Comparison of ENCODE assay signal across 8 cellular contexts in the genomic region with DNA sequence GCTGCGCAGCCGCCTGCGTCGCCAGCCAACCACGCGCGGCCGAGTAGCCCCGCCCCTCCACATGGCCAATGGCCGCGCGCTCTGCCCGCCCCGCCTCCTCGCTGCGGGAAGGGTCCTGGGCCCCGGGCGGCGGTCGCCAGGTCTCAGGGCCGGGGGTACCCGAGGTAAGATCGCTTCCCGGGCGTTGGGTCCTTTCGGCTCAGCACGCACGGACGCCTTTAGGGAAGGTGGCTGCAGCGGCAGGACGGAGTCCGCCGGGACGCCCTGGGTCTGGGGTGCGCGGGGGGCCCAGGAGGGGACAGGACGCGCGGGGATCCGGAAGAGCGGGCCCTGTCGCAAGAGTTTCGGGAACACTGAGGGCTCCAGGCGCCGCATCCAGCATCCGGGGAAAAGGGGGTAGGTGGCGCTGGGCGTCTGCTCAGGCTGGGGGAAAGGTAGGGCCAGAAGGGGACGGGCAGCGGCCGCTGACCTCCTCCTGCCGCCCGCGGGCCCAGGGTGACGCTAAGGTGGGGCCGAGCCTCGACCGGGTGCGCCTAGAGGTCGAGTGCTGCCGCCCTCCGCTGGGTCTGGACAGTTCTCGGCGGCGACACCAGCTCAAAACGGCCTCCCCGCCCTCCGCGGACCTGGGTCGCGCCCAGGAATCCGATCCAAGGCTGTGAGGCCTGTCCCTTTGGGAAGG. TPM values are rescaled to one million over a fixed set of nuclear protein-coding genes. Genes with fewer than 3 reads are reported as not detected.
DNase-seq lines count a peak whose midpoint lies in the region; ATAC-seq and TF ChIP-seq lines count a peak whose summit lies in the region.

A gene (plus strand): TSS at position 95 of the 679 bp plus-strand sequence. CDS start 7,791 bp downstream, outside the sequence.

- CTCF ChIA-PET in AG04450 (lab: Charles Lee) = no interaction called here

- peak; percentile 46 for ATAC-seq in GM18870 (IDR thresholded peaks at IDR 0.05; ENCODE audit: unreplicated experiment)
- peak; percentile 92 for ATAC-seq in HG03108 (IDR thresholded peaks at IDR 0.05; ENCODE audit: unreplicated experiment)

- peak within 1 kb of the TSS; percentile 21 for H3K27ac ChIP-seq in AG04450 (ENCODE audit: low read depth, low read length)

- TF ChIP-seq CTCF in AG04450 (IDR thresholded peaks at IDR 0.05; ENCODE audit: low read depth, low read length) = no peak

- POLR2A ChIA-PET in AG04450 (lab: Yijun Ruan, JAX) = interaction anchor here (0.6 kb wide), 1 partner anchor 11 kb away, joined by 5 read pairs; no protein-coding TSS in a partner anchor

- H3K4me3 ChIP-seq in AG04450 (ENCODE audit: low read depth, low read length) = peak within 1 kb of the TSS; percentile 83

- H3K27me3 ChIP-seq in AG04450 (ENCODE audit: control insufficient read depth, insufficient read depth, low read length) = no peaks in the 10 kb centered on the region

- no peaks in the 10 kb centered on the region; the same call in 1 of the 2 replicates for H3K9me3 ChIP-seq in AG04450 (ENCODE audit: control insufficient read depth, insufficient read depth, low read length)

- DNase-seq in AG04450 (ENCODE audit: low read depth, low spot score) = peak; percentile 24
- DNase-seq in NCI-H2227 (lab: John Stamatoyannopoulos, UW; ENCODE audit: unreplicated experiment) = peak; percentile 92
- DNase-seq in activated CD4-positive, CD25-positive, alpha-beta regulatory T cell treated with anti-CD3 and anti-CD28 coated beads, Interleukin-2, amount 50 U/mL, for 16 hours (ENCODE audit: low read depth, low spot score) = peak; percentile 63
- peak; percentile 82 for DNase-seq in central memory CD4-positive, alpha-beta T cell
- peak; percentile 69 for DNase-seq in iris pigment epithelial cell (ENCODE audit: low read depth)
- DNase-seq in stimulated activated CD4-positive, alpha-beta T cell treated with anti-CD3 and anti-CD28 coated beads, Interleukin-12 subunit alpha, Interleukin-12 subunit beta, amount 100 ng/mL, for 24 hours (ENCODE audit: low read depth in 2 of 2) = peak; percentile 73 to 84

RNA-seq across cellular contexts. Expression of the gene that starts here (rescaled TPM):
- polyA plus RNA-seq in AG04450 (2011; rRNA removed) = 16.4 and 18.2 TPM in 2 replicates
- polyA minus RNA-seq in AG04450 (2011; rRNA and poly(A)+ RNA removed) = 40.2 and 42.4 TPM in 2 replicates

Comparison
In these comparisons a context has a peak if more than half of its experiments do, and no peak if none do; other contexts are left out.
1. Peak in every context shown above with its lines: DNase-seq, ATAC-seq, H3K4me3 ChIP-seq and H3K27ac ChIP-seq.
2. DNase-seq: peak in every context shown above with its lines; median percentile 92 in NCI-H2227; 82 in central memory CD4-positive, alpha-beta T cell; 78 in stimulated activated CD4-positive, alpha-beta T cell treated with anti-CD3 and anti-CD28 coated beads, Interleukin-12 subunit alpha, Interleukin-12 subunit beta, amount 100 ng/mL, for 24 hours; 69 in iris pigment epithelial cell; 63 in activated CD4-positive, CD25-positive, alpha-beta regulatory T cell treated with anti-CD3 and anti-CD28 coated beads, Interleukin-2, amount 50 U/mL, for 16 hours; 24 in AG04450.